Comparison of ENCODE assay signal across 8 cellular contexts in genomic region chr7:1225462-1226154, GRCh38. TPM values are rescaled to one million over a fixed set of nuclear protein-coding genes. Genes with fewer than 3 reads are reported as not detected.
DNase-seq lines count a peak whose midpoint lies in the region; ATAC-seq, FAIRE-seq and TF ChIP-seq lines count a peak whose summit lies in the region.

No MANE protein-coding gene starts in this region.

- peak; percentile 51 for TF ChIP-seq CTCF in GM12865 (IDR thresholded peaks at IDR 0.05; ENCODE audit: insufficient read depth, low read depth, low read length, missing control alignments)
- TF ChIP-seq CTCF in bronchial epithelial cell (IDR thresholded peaks at IDR 0.05; ENCODE audit: insufficient read depth, low read length, severe bottlenecking), result peak; percentile 61
- peak; percentile 51 for TF ChIP-seq CTCF in mucosa of descending colon (IDR thresholded peaks at IDR 0.05)

- no peaks in the 10 kb centered on the region for H3K9me3 ChIP-seq in mucosa of descending colon

- H3K4me3 ChIP-seq in GM12865 (ENCODE audit: low read depth, low read length) (no peak overlapping the region), bronchial epithelial cell (ENCODE audit: low read depth, low read length) (no peak overlapping the region), mucosa of descending colon (no peak overlapping the region)

- ATAC-seq in mucosa of descending colon (peak; percentile 59), HG02798 (IDR thresholded peaks at IDR 0.05; ENCODE audit: poor library complexity, unreplicated experiment) (no peak), GM18511 (IDR thresholded peaks at IDR 0.05; ENCODE audit: unreplicated experiment) (no peak)

- intact Hi-C loops in mucosa of descending colon (cut with DNase I, micrococcal nuclease), result loop anchor here in 1 of 2 donors (10.0 kb wide), 1 partner anchor 259 kb away; no protein-coding TSS in a partner anchor

- DNase-seq in GM12865 (ENCODE audit: low read depth) (no peak), T-helper 2 cell (peak in 4 of 5 experiments; percentile 16 to 40 (median 34)), bronchial epithelial cell (ENCODE audit: low read depth) (no peak), mucosa of descending colon (peak in 2 of 3 donors; percentile 41 to 47), urothelium cell line (ENCODE audit: low spot score) (no peak), medulla oblongata (ENCODE audit: extremely low spot score) (no peak)

- FAIRE-seq in bronchial epithelial cell (lab: Jason Lieb, UNC), result no peak
- peak; percentile 37 for FAIRE-seq in urothelium cell line (lab: Jason Lieb, UNC)

- peaks cover 54% of the 10 kb centered on the region for H3K27me3 ChIP-seq in bronchial epithelial cell (ENCODE audit: control insufficient read depth, insufficient read depth, low read length)

- H3K36me3 ChIP-seq in bronchial epithelial cell (ENCODE audit: control insufficient read depth, insufficient read depth, low read length) (no peaks in the 10 kb centered on the region), mucosa of descending colon (ENCODE audit: low read depth) (no peaks in the 10 kb centered on the region)

- no peaks in the 10 kb centered on the region for H3K4me1 ChIP-seq in mucosa of descending colon (ENCODE audit: low read depth)

RNA-seq across cellular contexts. Expression of gene UNCX, which starts 7.1 kb away (rescaled TPM):
- total RNA-seq in bronchial epithelial cell, result not detected in 2 replicates
- not detected for total RNA-seq in mucosa of descending colon

Comparison
In these comparisons a context has a peak if more than half of its experiments do, and no peak if none do; other contexts are left out.
1. DNase-seq: peak in T-helper 2 cell (4 of 5) and mucosa of descending colon (2 of 3); none in GM12865 (single experiment), bronchial epithelial cell (single experiment), urothelium cell line (single experiment) and medulla oblongata (single experiment).
2. Peak in every context shown above with its lines, with median percentiles within 50 percentile points of each other: CTCF ChIP-seq.